Comparison of ENCODE assay signal across 8 cellular contexts in the genomic region with DNA sequence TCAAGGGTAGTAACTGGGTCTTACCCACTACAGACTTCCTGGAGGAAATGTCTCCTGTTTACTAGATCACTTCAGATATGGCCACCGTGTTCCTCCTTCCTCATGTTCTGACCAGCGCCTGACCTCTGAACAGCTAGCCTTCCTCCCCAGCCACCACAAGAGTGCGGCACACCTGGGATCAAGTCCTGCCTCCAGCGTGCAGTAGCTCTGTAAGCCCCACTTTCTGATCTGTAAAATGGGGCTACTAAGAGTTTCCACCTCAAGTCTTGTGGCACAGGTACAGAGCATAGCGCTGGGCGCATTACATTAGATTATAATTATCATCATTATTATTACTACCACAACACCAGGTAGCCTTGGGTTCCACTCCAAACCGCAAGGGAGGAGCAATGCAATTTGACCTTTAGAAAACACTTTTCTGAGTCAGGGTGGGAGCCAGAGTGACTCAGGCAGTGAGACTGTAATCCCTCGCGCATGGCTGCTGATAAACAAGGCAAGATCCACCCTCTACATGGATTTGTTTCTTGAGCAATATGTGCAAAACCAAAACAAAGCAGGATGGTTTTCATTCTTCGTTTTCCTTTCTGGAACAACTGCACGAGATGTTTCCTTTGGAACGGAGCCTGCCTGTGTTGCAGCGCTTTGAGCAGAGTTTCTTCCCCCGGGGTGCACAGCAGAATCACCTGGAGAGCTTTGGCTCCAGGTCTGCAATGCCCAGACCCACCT.
DNase-seq lines count a peak whose midpoint lies in the region; ATAC-seq and TF ChIP-seq lines count a peak whose summit lies in the region.

No MANE protein-coding gene starts in this region.

- H3K36me3 ChIP-seq in suprapubic skin: no peaks in the 10 kb centered on the region

- DNase-seq in HuH-7 (ENCODE audit: low spot score): peak; percentile 46
- peak; percentile 94 for DNase-seq in kidney glomerular epithelial cell (lab: John Stamatoyannopoulos, UW)
- DNase-seq in suprapubic skin (ENCODE audit: low spot score in 2 of 2): peak; percentile 87 to 91
- no peak for DNase-seq in activated CD4-positive, alpha-beta T cell treated with anti-CD3 and anti-CD28 coated beads, Interleukin-2, amount 50 U/mL, for 4 hours
- DNase-seq in NCI-H1092 treated with DMSO at 0.1 percent for 48 hours (lab: John Stamatoyannopoulos, UW): no peak
- no peak for DNase-seq in stimulated activated CD4-positive, alpha-beta T cell treated with anti-CD3 and anti-CD28 coated beads, Interleukin-1b, Interleukin-23, amount 100 ng/mL, for 48 hours

- no peaks in the 10 kb centered on the region for H3K9me3 Mint-ChIP-seq in brain

- no peak for TF ChIP-seq POLR2A in suprapubic skin (IDR thresholded peaks at IDR 0.05)

- H3K36me3 Mint-ChIP-seq in brain: peaks cover 21% of the 10 kb centered on the region

- H3K9me3 ChIP-seq in suprapubic skin: no peaks in the 10 kb centered on the region

- ATAC-seq in GM21619 (IDR thresholded peaks at IDR 0.05; ENCODE audit: unreplicated experiment): no peak

- H3K4me3 ChIP-seq in suprapubic skin: no peak overlapping the region

- TF ChIP-seq CTCF in brain (conservative IDR thresholded peaks at IDR 0.05): no peak
- no peak for TF ChIP-seq CTCF in suprapubic skin (IDR thresholded peaks at IDR 0.05)

- peak overlapping the region in 3 of 5 experiments; percentile 27 to 94 (median 89) for H3K27ac Mint-ChIP-seq in brain

- H3K4me3 Mint-ChIP-seq in brain: peak overlapping the region in 2 of 5 experiments; percentile 3 to 5

- peak; percentile 17 for TF ChIP-seq EP300 in suprapubic skin (IDR thresholded peaks at IDR 0.05)

- H3K27me3 ChIP-seq in suprapubic skin: no peaks in the 10 kb centered on the region

- 42% methylated on average over 14 of the region's 14 CpGs for WGBS in suprapubic skin

- H3K4me1 ChIP-seq in suprapubic skin: peaks cover 47% of the 10 kb centered on the region

- H3K27ac ChIP-seq in suprapubic skin: peak overlapping the region; percentile 92

- H3K27me3 Mint-ChIP-seq in brain: peaks cover 3% of the 10 kb centered on the region

- peaks cover 49% of the 10 kb centered on the region for H3K4me1 Mint-ChIP-seq in brain

Comparison
In these comparisons a context has a peak if more than half of its experiments do, and no peak if none do; other contexts are left out.
1. DNase-seq: peak in HuH-7 (single experiment), kidney glomerular epithelial cell (single experiment) and suprapubic skin (2 of 2); none in activated CD4-positive, alpha-beta T cell treated with anti-CD3 and anti-CD28 coated beads, Interleukin-2, amount 50 U/mL, for 4 hours (0 of 2), NCI-H1092 treated with DMSO at 0.1 percent for 48 hours (single experiment) and stimulated activated CD4-positive, alpha-beta T cell treated with anti-CD3 and anti-CD28 coated beads, Interleukin-1b, Interleukin-23, amount 100 ng/mL, for 48 hours (single experiment).